In genomic region chr2:129753261-129753660, GRCh38 we compare ENCODE assay signal across 26 cellular contexts.
"Had no signal": no experiment of that assay in that cellular context is flagged by ENCODE, and none has a peak within 500 bp of the region (broad histone marks: within the 10 kb centered on the region; RNA-seq: fewer than 3 reads in every experiment).

No MANE protein-coding gene starts in this region.

- H3K9me3 ChIP-seq: esophagus squamous epithelium, lower lobe of right lung, mucosa of descending colon, neutrophil, prostate gland, sigmoid colon, testis, tibial artery, upper lobe of right lung, vagina had no signal

- H3K4me1 Mint-ChIP-seq: immature natural killer cell; naive B cell; stimulated activated memory B cell treated with anti-CD40 and anti-IgM and Interleukin-4, amounts not matched to agents 10 μg/mL and 1 μg/mL and 100 μg/mL, for 72 hours had no signal

- H3K4me3 ChIP-seq: esophagus squamous epithelium, heart right ventricle, lower lobe of right lung, mucosa of descending colon, prostate gland, right atrium auricular region, sigmoid colon, testis, tibial artery, upper lobe of right lung, vagina had no signal

- H3K4me3 Mint-ChIP-seq: immature natural killer cell; naive B cell; natural killer cell treated with Interleukin-12 subunit alpha and Interleukin-12 subunit beta and Interleukin-15 and Interleukin-18, amount 100 ng/mL, for 72 hours; neural crest cell; stimulated activated memory B cell treated with anti-CD40 and anti-IgM and Interleukin-4, amounts not matched to agents 10 μg/mL and 1 μg/mL and 100 μg/mL, for 72 hours had no signal

- DNase-seq: effector memory CD4-positive, alpha-beta T cell; erythroblast; esophagus squamous epithelium; foreskin melanocyte; heart right ventricle; hippocampal formation; immature natural killer cell; left ventricle myocardium superior; lower lobe of right lung; mucosa of descending colon; naive B cell; sigmoid colon; stimulated activated CD4-positive, alpha-beta T cell treated with anti-CD3 and anti-CD28 coated beads, Interleukin-4, amount 100 ng/mL, for 4 hours; stimulated activated naive CD8-positive, alpha-beta T cell treated with anti-CD3 and anti-CD28 coated beads, Interleukin-15, Interleukin-2, amounts not matched to agents 100 U/mL and 50 U/mL, for 24 hours; substantia nigra; testis; upper lobe of right lung had no signal

- H3K36me3 ChIP-seq: esophagus squamous epithelium, heart right ventricle, lower lobe of right lung, neutrophil, prostate gland, right atrium auricular region, sigmoid colon, tibial artery, upper lobe of right lung, vagina had no signal

- H3K79me2 ChIP-seq: parathyroid adenoma had no signal

- H3K36me3 Mint-ChIP-seq: immature natural killer cell; naive B cell; natural killer cell treated with Interleukin-12 subunit alpha and Interleukin-12 subunit beta and Interleukin-15 and Interleukin-18, amount 100 ng/mL, for 72 hours; stimulated activated memory B cell treated with anti-CD40 and anti-IgM and Interleukin-4, amounts not matched to agents 10 μg/mL and 1 μg/mL and 100 μg/mL, for 72 hours had no signal

- H3K27ac Mint-ChIP-seq: immature natural killer cell; naive B cell; natural killer cell treated with Interleukin-12 subunit alpha and Interleukin-12 subunit beta and Interleukin-15 and Interleukin-18, amount 100 ng/mL, for 72 hours; stimulated activated memory B cell treated with anti-CD40 and anti-IgM and Interleukin-4, amounts not matched to agents 10 μg/mL and 1 μg/mL and 100 μg/mL, for 72 hours had no signal

- ATAC-seq: heart right ventricle; left ventricle myocardium superior; lower lobe of right lung; mucosa of descending colon; natural killer cell treated with Interleukin-12 subunit alpha and Interleukin-12 subunit beta and Interleukin-15 and Interleukin-18, amount 100 ng/mL, for 72 hours; stimulated activated memory B cell treated with anti-CD40 and anti-IgM and Interleukin-4, amounts not matched to agents 10 μg/mL and 1 μg/mL and 100 μg/mL, for 72 hours; stimulated activated naive CD8-positive, alpha-beta T cell treated with anti-CD3 and anti-CD28 coated beads, Interleukin-15, Interleukin-2, amounts not matched to agents 100 U/mL and 50 U/mL, for 24 hours; upper lobe of right lung had no signal

- H3K27me3 ChIP-seq: esophagus squamous epithelium, neutrophil, right atrium auricular region, sigmoid colon, testis, tibial artery, upper lobe of right lung, vagina had no signal

- H3K27ac ChIP-seq: esophagus squamous epithelium, heart right ventricle, lower lobe of right lung, neutrophil, parathyroid adenoma, prostate gland, right atrium auricular region, sigmoid colon, testis, tibial artery, upper lobe of right lung, vagina had no signal

- H3K4me1 ChIP-seq: lower lobe of right lung, parathyroid adenoma, prostate gland, right atrium auricular region, testis, upper lobe of right lung had no signal

- H3K9me3 Mint-ChIP-seq: immature natural killer cell; natural killer cell treated with Interleukin-12 subunit alpha and Interleukin-12 subunit beta and Interleukin-15 and Interleukin-18, amount 100 ng/mL, for 72 hours had no signal

- H3K9ac ChIP-seq: parathyroid adenoma had no signal

- H2AFZ ChIP-seq: parathyroid adenoma had no signal
